ENCODE assay signal across 10 cellular contexts in the genomic region with DNA sequence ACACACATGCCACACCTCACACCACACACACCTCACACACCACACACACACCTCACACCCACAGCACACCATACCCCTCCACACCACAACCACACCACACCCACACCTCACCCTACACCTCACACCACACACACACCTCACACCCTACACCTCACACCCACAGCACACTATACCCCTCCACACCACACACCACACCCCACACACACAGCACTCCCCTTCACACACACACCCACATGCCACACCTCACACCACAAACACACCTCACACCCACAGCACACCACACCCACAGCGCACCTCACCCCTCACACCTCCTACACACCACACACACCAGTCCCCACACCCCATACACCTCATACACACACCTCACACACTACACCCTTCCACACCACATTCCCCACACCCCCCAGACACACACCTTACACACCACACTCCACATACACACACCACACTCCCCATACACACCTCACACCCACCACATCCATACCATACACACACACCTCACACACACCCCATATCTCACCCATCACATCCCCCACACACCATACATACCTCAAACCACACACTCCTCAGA.
DNase-seq lines count a peak whose midpoint lies in the region; ATAC-seq and TF ChIP-seq lines count a peak whose summit lies in the region.
"Had no signal": no experiment of that assay in that cellular context is flagged by ENCODE, and none has a peak within 500 bp of the region (broad histone marks: within the 10 kb centered on the region; RNA-seq: fewer than 3 reads in every experiment).

No MANE protein-coding gene starts in this region.

- TF ChIP-seq CTCF in IMR-90 (conservative IDR thresholded peaks at IDR 0.05; ENCODE audit: low read depth, low read length) (no peak), osteoblast (IDR thresholded peaks at IDR 0.05; ENCODE audit: extremely low read depth, low read depth, low read length) (no peak), OCI-LY7 (conservative IDR thresholded peaks at IDR 0.05; ENCODE audit: low read length) (no peak)

- intact Hi-C loops in IMR-90 (cut with micrococcal nuclease) = no loop called here
- intact Hi-C loops in OCI-LY7 (cut with micrococcal nuclease; ENCODE audit: unreplicated experiment) = no loop called here

- no peaks in the 10 kb centered on the region for H3K27me3 Mint-ChIP-seq in central memory CD8-positive, alpha-beta T cell

- peak overlapping the region; percentile 36 for H3K27ac Mint-ChIP-seq in central memory CD8-positive, alpha-beta T cell (ENCODE audit: low read depth)

- H3K9me1 ChIP-seq in IMR-90 (ENCODE audit: insufficient read depth, low read length) = peaks cover 29% of the 10 kb centered on the region

- H3K4me1 ChIP-seq in BLaER1 treated with 17β-estradiol and CSF1 and Interleukin-3, amounts not matched to agents 10 nM and 100 nM = peaks cover 15 to 37% (median 35%) of the 10 kb centered on the region in 10 experiments
- H3K4me1 ChIP-seq in IMR-90 (ENCODE audit: control insufficient read depth, insufficient read depth, low read length) (peaks cover 15% of the 10 kb centered on the region), osteoblast (ENCODE audit: insufficient read depth, low read length) (peaks cover 23% of the 10 kb centered on the region), OCI-LY7 (ENCODE audit: insufficient read depth, low read length, poor library complexity, severe bottlenecking) (no peaks in the 10 kb centered on the region)
- H3K4me1 ChIP-seq: BE2C had no signal

- peak overlapping the region; percentile 72; the same call in 1 of the 2 replicates for H3K23ac ChIP-seq in IMR-90 (ENCODE audit: low read depth, low read length)

- H4K91ac ChIP-seq in IMR-90 (ENCODE audit: insufficient read depth, low read depth, low read length) = peak overlapping the region; percentile 2; the same call in 1 of the 2 replicates

- no peak for TF ChIP-seq RAD21 in IMR-90 (IDR thresholded peaks at IDR 0.05; ENCODE audit: low read length)

- peaks cover 30% of the 10 kb centered on the region for H3K4me1 Mint-ChIP-seq in central memory CD8-positive, alpha-beta T cell

- no peak overlapping the region for H2BK20ac ChIP-seq in IMR-90 (ENCODE audit: low read depth, low read length)

- CTCF ChIA-PET in IMR-90 (lab: Yijun Ruan, JAX) = no interaction called here
- CTCF ChIA-PET in OCI-LY7 (lab: Charles Lee; ENCODE audit: unreplicated experiment) = no interaction called here

- ATAC-seq in IMR-90 (ENCODE audit: low read depth) (no peak), HG02588 (IDR thresholded peaks at IDR 0.05; ENCODE audit: unreplicated experiment) (no peak)
- ATAC-seq in central memory CD8-positive, alpha-beta T cell (replicated peaks; ENCODE audit: extremely low read depth, poor library complexity, severe bottlenecking) = peak; percentile 53

- peak overlapping the region; percentile 39 to 80 (median 56); a peak in 19 of 22 replicates for H3K4me2 ChIP-seq in BLaER1 treated with 17β-estradiol and CSF1 and Interleukin-3, amounts not matched to agents 10 nM and 100 nM
- H3K4me2 ChIP-seq in IMR-90 (ENCODE audit: low read depth, low read length) (no peak overlapping the region), osteoblast (ENCODE audit: insufficient read depth, low read length) (no peak overlapping the region), OCI-LY7 (ENCODE audit: low read length) (no peak overlapping the region)

- H3K79me1 ChIP-seq in IMR-90 (ENCODE audit: low read depth in 1 of 2, low read length in 2 of 2) = peaks cover 64 to 97% of the 10 kb centered on the region in 2 experiments

- BruUV-seq in IMR-90 (replicated peaks; lab: Mats Ljungman, UMichigan) = no TSS peak
- no TSS peak for BruUV-seq in OCI-LY7 (replicated peaks; lab: Mats Ljungman, UMichigan)

- DNase-seq in IMR-90 (no peak), osteoblast (ENCODE audit: insufficient read length, low spot score, missing footprints) (peak; percentile 79), C1 segment of cervical spinal cord (lab: John Stamatoyannopoulos, UW) (no peak), OCI-LY7 (ENCODE audit: low spot score) (no peak)
- DNase-seq in central memory CD8-positive, alpha-beta T cell (ENCODE audit: low spot score in 2 of 2) = no peak
- no peak for DNase-seq in activated effector memory CD4-positive, alpha-beta T cell treated with anti-CD3 and anti-CD28 coated beads, Interleukin-2, amount 50 U/mL, for 16 hours
- DNase-seq: BE2C had no signal

- H3K4me3 ChIP-seq in BLaER1 treated with 17β-estradiol and CSF1 and Interleukin-3, amounts not matched to agents 10 nM and 100 nM = no peak overlapping the region
- H3K4me3 ChIP-seq in IMR-90 (ENCODE audit: insufficient read depth, low read depth, low read length) (no peak overlapping the region), osteoblast (ENCODE audit: insufficient read depth, low read length) (no peak overlapping the region), OCI-LY7 (ENCODE audit: low read depth, low read length, poor library complexity, severe bottlenecking) (no peak overlapping the region)
- H3K4me3 ChIP-seq: cardiac muscle cell had no signal

- H3K18ac ChIP-seq in IMR-90 (ENCODE audit: low read depth, low read length) = peak overlapping the region; percentile 1; the same call in 1 of the 2 replicates

- dilution Hi-C loops in IMR-90 (cut with HindIII; ENCODE audit: low sequenced_read_pairs, unreplicated experiment) = no loop called here

- no peak overlapping the region for H2AFZ ChIP-seq in IMR-90 (replicated peaks; ENCODE audit: low read length, poor library complexity)
- H2AFZ ChIP-seq in osteoblast (ENCODE audit: low read length) = no peak overlapping the region
- no peak overlapping the region for H2AFZ ChIP-seq in OCI-LY7 (ENCODE audit: low read length)

- peak overlapping the region; percentile 27 for H3K4me3 Mint-ChIP-seq in central memory CD8-positive, alpha-beta T cell

- H3K4ac ChIP-seq in IMR-90 (ENCODE audit: low read depth, low read length) = peak overlapping the region; percentile 32; the same call in 1 of the 2 replicates

- no peak overlapping the region for H2AK9ac ChIP-seq in IMR-90 (replicated peaks; ENCODE audit: low read depth, low read length, poor library complexity)

- no peak overlapping the region for H3K56ac ChIP-seq in IMR-90 (ENCODE audit: extremely low read depth, insufficient read depth, low read length)

- WGBS in IMR-90 (ENCODE audit: extremely low coverage in 2 of 2, insufficient read length in 1 of 2), 2 experiments = 91% methylated on average over 1 of the region's 1 CpG; no CpG with 5 or more reads in 1 of the 2 experiments

- peaks cover 60 to 100% (median 91%) of the 10 kb centered on the region in 11 experiments for H3K36me3 ChIP-seq in BLaER1 treated with 17β-estradiol and CSF1 and Interleukin-3, amounts not matched to agents 10 nM and 100 nM
- peaks cover 89% of the 10 kb centered on the region for H3K36me3 ChIP-seq in IMR-90 (ENCODE audit: control insufficient read depth, insufficient read depth, low read length)
- H3K36me3 ChIP-seq in osteoblast (ENCODE audit: insufficient read depth, low read length) = peaks cover 95% of the 10 kb centered on the region
- H3K36me3 ChIP-seq in OCI-LY7 (ENCODE audit: insufficient read depth, low read length) = no peaks in the 10 kb centered on the region

- H3K27me3 ChIP-seq in BLaER1 treated with 17β-estradiol and CSF1 and Interleukin-3, amounts not matched to agents 10 nM and 100 nM = no peaks in the 10 kb centered on the region
- H3K27me3 ChIP-seq in IMR-90 (ENCODE audit: control insufficient read depth, insufficient read depth, low read length) (no peaks in the 10 kb centered on the region), osteoblast (ENCODE audit: insufficient read depth, low read length) (no peaks in the 10 kb centered on the region)
- H3K27me3 ChIP-seq: BE2C, cardiac muscle cell had no signal

- H2BK120ac ChIP-seq in IMR-90 (ENCODE audit: low read depth, low read length) = no peak overlapping the region

- H2BK15ac ChIP-seq in IMR-90 (ENCODE audit: low read depth, low read length) = no peak overlapping the region

- peak overlapping the region; percentile 3; the same call in 1 of the 2 replicates for H4K5ac ChIP-seq in IMR-90 (ENCODE audit: low read depth, low read length)

- 0 out of 22 replicates have a peak overlapping the region, but pooled peaks of 1 of the 11 experiments have one; percentile 1 for H3K27ac ChIP-seq in BLaER1 treated with 17β-estradiol and CSF1 and Interleukin-3, amounts not matched to agents 10 nM and 100 nM
- H3K27ac ChIP-seq in IMR-90 (ENCODE audit: insufficient read depth, low read length) = peak overlapping the region; percentile 24
- peak overlapping the region; percentile 38 for H3K27ac ChIP-seq in osteoblast (ENCODE audit: low read depth, low read length)
- H3K27ac ChIP-seq in OCI-LY7 (ENCODE audit: low read depth, low read length, poor library complexity, severe bottlenecking) = no peak overlapping the region
- H3K27ac ChIP-seq: cardiac muscle cell had no signal

- H2BK5ac ChIP-seq in IMR-90 (ENCODE audit: low read depth, low read length, poor library complexity, severe bottlenecking) = peak overlapping the region; percentile 87

- H3K9me3 Mint-ChIP-seq in central memory CD8-positive, alpha-beta T cell = peaks cover 11% of the 10 kb centered on the region

- H3K9ac ChIP-seq in BLaER1 treated with 17β-estradiol and CSF1 and Interleukin-3, amounts not matched to agents 10 nM and 100 nM = peak overlapping the region in 2 of 11 experiments; percentile 10 to 37; a peak in 1 of 22 replicates
- no peak overlapping the region for H3K9ac ChIP-seq in IMR-90 (ENCODE audit: low read depth, low read length)

- POLR2A ChIA-PET in IMR-90 (lab: Charles Lee; ENCODE audit: unreplicated experiment) = no interaction called here
- POLR2A ChIA-PET in OCI-LY7 (lab: Charles Lee) = no interaction called here

- no peaks in the 10 kb centered on the region for H3K9me3 ChIP-seq in BLaER1 treated with 17β-estradiol and CSF1 and Interleukin-3, amounts not matched to agents 10 nM and 100 nM (replicated peaks in 1 of 11)
- H3K9me3 ChIP-seq in IMR-90 (ENCODE audit: control insufficient read depth, insufficient read depth, low read length) = no peaks in the 10 kb centered on the region
- no peaks in the 10 kb centered on the region for H3K9me3 ChIP-seq in osteoblast (ENCODE audit: low read depth, low read length)
- no peaks in the 10 kb centered on the region for H3K9me3 ChIP-seq in OCI-LY7 (ENCODE audit: low read length)
- H3K9me3 ChIP-seq: BE2C had no signal

- in situ Hi-C loops in IMR-90 (cut with MboI; ENCODE audit: low sequenced_read_pairs) = no loop called here

- H4K8ac ChIP-seq in IMR-90 (ENCODE audit: low read depth in 2 of 2, low read length in 2 of 2) = peak overlapping the region; percentile 2 to 78; a peak in 3 of 4 replicates

- no peaks in the 10 kb centered on the region for H3K9me2 ChIP-seq in OCI-LY7 (ENCODE audit: insufficient read depth, low read length)

- H3K79me2 ChIP-seq in osteoblast (ENCODE audit: insufficient read depth, low read length) = peaks cover 80% of the 10 kb centered on the region
- no peaks in the 10 kb centered on the region for H3K79me2 ChIP-seq in OCI-LY7 (ENCODE audit: insufficient read depth, low read depth, low read length)

- H4K20me1 ChIP-seq in BLaER1 treated with 17β-estradiol and CSF1 and Interleukin-3, amounts not matched to agents 10 nM and 100 nM = peaks cover 0 to 62% (median 13%) of the 10 kb centered on the region in 11 experiments; a peak in 13 of 22 replicates
- H4K20me1 ChIP-seq in IMR-90 (ENCODE audit: insufficient read depth, low read length) = peaks cover 92% of the 10 kb centered on the region
- H4K20me1 ChIP-seq in osteoblast (ENCODE audit: insufficient read depth, low read length) = peaks cover 75% of the 10 kb centered on the region
- no peaks in the 10 kb centered on the region for H4K20me1 ChIP-seq in OCI-LY7 (ENCODE audit: insufficient read depth, low read length)

- peaks cover 16% of the 10 kb centered on the region for H3K36me3 Mint-ChIP-seq in central memory CD8-positive, alpha-beta T cell (ENCODE audit: insufficient read depth)

- H2AK5ac ChIP-seq in IMR-90 (ENCODE audit: low read depth, low read length) = peak overlapping the region; percentile 43; the same call in 1 of the 2 replicates

- peak overlapping the region; percentile 60; the same call in 1 of the 2 replicates for H3K14ac ChIP-seq in IMR-90 (replicated peaks; ENCODE audit: low read depth, low read length)

- TF ChIP-seq POLR2A in IMR-90 (IDR thresholded peaks at IDR 0.05; ENCODE audit: low read depth, low read length) = no peak

Comparison
In these comparisons a context has a peak if more than half of its experiments do, and no peak if none do; other contexts are left out.
1. H3K4me2 ChIP-seq: peak in BLaER1 treated with 17β-estradiol and CSF1 and Interleukin-3, amounts not matched to agents 10 nM and 100 nM (11 of 11); none in IMR-90 (single experiment), osteoblast (single experiment) and OCI-LY7 (single experiment).